In the genomic region with DNA sequence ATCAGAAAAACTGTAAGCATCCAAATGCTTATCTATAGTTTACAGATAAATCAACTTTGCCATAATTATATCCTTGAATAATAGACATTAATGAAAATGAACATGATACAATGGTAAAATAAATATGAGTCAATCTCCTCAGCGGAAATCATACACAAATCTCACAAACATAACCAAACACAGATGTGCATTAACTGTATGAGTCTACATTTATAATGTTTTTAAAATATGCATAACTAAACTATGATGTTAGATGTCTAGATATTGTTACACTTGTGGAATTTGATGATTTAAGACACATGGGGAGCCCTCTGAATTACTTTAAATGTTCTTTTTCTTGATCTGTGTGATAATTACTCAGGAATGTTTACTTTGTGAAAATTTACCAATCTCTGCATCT, we compare ENCODE assay signal across 33 cellular contexts.
A peak's percentile ranks its signal among the peaks of the same experiment; 100 is the strongest.
DNase-seq lines count a peak whose midpoint lies in the region; ATAC-seq and TF ChIP-seq lines count a peak whose summit lies in the region.
"Had no signal": no experiment of that assay in that cellular context is flagged by ENCODE, and none has a peak within 500 bp of the region (broad histone marks: within the 10 kb centered on the region; RNA-seq: fewer than 3 reads in every experiment).

No MANE protein-coding gene starts in this region.

- TF ChIP-seq POLR2A in upper lobe of left lung (IDR thresholded peaks at IDR 0.05) = no peak

- POLR2A ChIA-PET in SK-N-SH (lab: Yijun Ruan, JAX) = no interaction called here

- TF ChIP-seq EP300 in SK-N-SH (IDR thresholded peaks at IDR 0.05; ENCODE audit: borderline replicate concordance in 1 of 2, low read depth in 1 of 2, low read length in 1 of 2) (no peak), upper lobe of left lung (IDR thresholded peaks at IDR 0.05) (no peak)

- H4K20me1 ChIP-seq in SK-N-SH (ENCODE audit: insufficient read depth) = no peaks in the 10 kb centered on the region
- H4K20me1 ChIP-seq: BLaER1; BLaER1 treated with 17β-estradiol and CSF1 and Interleukin-3, amounts not matched to agents 10 nM and 100 nM had no signal

- H3K27ac ChIP-seq in SK-N-SH (ENCODE audit: low read depth in 2 of 2, low read length in 1 of 2) (no peak overlapping the region), SK-N-MC (peak overlapping the region; percentile 92), upper lobe of left lung (no peak overlapping the region)
- H3K27ac ChIP-seq in effector memory CD4-positive, alpha-beta T cell (ENCODE audit: insufficient read depth, low read length, poor library complexity, severe bottlenecking) = no peak overlapping the region
- H3K27ac ChIP-seq: 22Rv1; A549; BLaER1; BLaER1 treated with 17β-estradiol and CSF1 and Interleukin-3, amounts not matched to agents 10 nM and 100 nM; C4-2B had no signal

- no peaks in the 10 kb centered on the region for H3K36me3 ChIP-seq in SK-N-SH (replicated peaks in 1 of 2; ENCODE audit: control insufficient read depth in 1 of 2, insufficient read depth in 2 of 2, low read length in 1 of 2)
- peaks cover 5% of the 10 kb centered on the region; the same call in 1 of the 2 replicates for H3K36me3 ChIP-seq in SK-N-MC (ENCODE audit: insufficient read depth, low read length)
- no peaks in the 10 kb centered on the region for H3K36me3 ChIP-seq in upper lobe of left lung
- H3K36me3 ChIP-seq in effector memory CD4-positive, alpha-beta T cell (ENCODE audit: control insufficient read depth, insufficient read depth, low read length) = no peaks in the 10 kb centered on the region
- H3K36me3 ChIP-seq: BE2C; BLaER1; BLaER1 treated with 17β-estradiol and CSF1 and Interleukin-3, amounts not matched to agents 10 nM and 100 nM had no signal

- H3K9ac ChIP-seq in SK-N-SH (no peak overlapping the region), SK-N-MC (ENCODE audit: insufficient read length) (no peak overlapping the region)
- H3K9ac ChIP-seq: BLaER1; BLaER1 treated with 17β-estradiol and CSF1 and Interleukin-3, amounts not matched to agents 10 nM and 100 nM had no signal

- no peak for TF ChIP-seq RAD21 in SK-N-SH (IDR thresholded peaks at IDR 0.05; ENCODE audit: low read length)

- no peaks in the 10 kb centered on the region for H3K9me3 ChIP-seq in SK-N-SH
- peaks cover 2% of the 10 kb centered on the region; the same call in 1 of the 2 replicates for H3K9me3 ChIP-seq in SK-N-MC (ENCODE audit: low read depth, low read length)
- no peaks in the 10 kb centered on the region for H3K9me3 ChIP-seq in upper lobe of left lung
- no peaks in the 10 kb centered on the region for H3K9me3 ChIP-seq in effector memory CD4-positive, alpha-beta T cell (ENCODE audit: control insufficient read depth, low read length)
- H3K9me3 ChIP-seq: A549, BE2C, BLaER1, Caco-2 had no signal

- no peaks in the 10 kb centered on the region for H3F3A ChIP-seq in SK-N-SH (replicated peaks; ENCODE audit: insufficient read depth)

- 2% methylated on average over 1 of the region's 1 CpG for WGBS in SK-N-SH (ENCODE audit: low lambda C conversion rate)
- 68 to 80% methylated on average over 1 of the region's 1 CpG for WGBS in upper lobe of left lung, 2 donors

- TF ChIP-seq CTCF in SK-N-SH (IDR thresholded peaks at IDR 0.05) (no peak), upper lobe of left lung (IDR thresholded peaks at IDR 0.05) (no peak)

- no peaks in the 10 kb centered on the region for H3K79me2 ChIP-seq in SK-N-SH (ENCODE audit: insufficient read depth)

- no peak for ATAC-seq in SK-N-SH treated with all-trans-retinoic acid at 6 μM for 48 hours
- no peak for ATAC-seq in upper lobe of left lung (ENCODE audit: low FRiP score in 2 of 2)
- ATAC-seq: A549; CD8-positive, alpha-beta T cell had no signal

- H3K4me2 ChIP-seq in SK-N-SH = no peak overlapping the region
- H3K4me2 ChIP-seq: A549; BLaER1; BLaER1 treated with 17β-estradiol and CSF1 and Interleukin-3, amounts not matched to agents 10 nM and 100 nM had no signal

- H3K4me1 ChIP-seq in SK-N-SH (ENCODE audit: control insufficient read depth in 1 of 2, insufficient read depth in 2 of 2, low read depth in 1 of 2, low read length in 1 of 2) = no peaks in the 10 kb centered on the region
- H3K4me1 ChIP-seq in upper lobe of left lung = no peaks in the 10 kb centered on the region
- no peaks in the 10 kb centered on the region for H3K4me1 ChIP-seq in effector memory CD4-positive, alpha-beta T cell (ENCODE audit: control insufficient read depth, insufficient read depth, low read length, poor library complexity, severe bottlenecking)
- H3K4me1 ChIP-seq: A549, BE2C, BLaER1, Caco-2 had no signal

- H3K9me2 ChIP-seq in SK-N-SH = no peaks in the 10 kb centered on the region; the same call in 1 of the 2 replicates

- no peak overlapping the region for H2AFZ ChIP-seq in SK-N-SH (ENCODE audit: low read depth)

- no peak overlapping the region for H3K4me3 ChIP-seq in SK-N-SH (ENCODE audit: low read depth in 2 of 2, low read length in 1 of 2)
- H3K4me3 ChIP-seq in SK-N-MC = peak overlapping the region; percentile 46
- no peak overlapping the region for H3K4me3 ChIP-seq in upper lobe of left lung
- no peak overlapping the region for H3K4me3 ChIP-seq in effector memory CD4-positive, alpha-beta T cell (ENCODE audit: insufficient read depth, low read depth, low read length, poor library complexity, severe bottlenecking)
- H3K4me3 ChIP-seq: A549; BLaER1; BLaER1 treated with 17β-estradiol and CSF1 and Interleukin-3, amounts not matched to agents 10 nM and 100 nM had no signal

- H3K27me3 ChIP-seq in SK-N-SH (ENCODE audit: insufficient read depth) (no peaks in the 10 kb centered on the region), upper lobe of left lung (no peaks in the 10 kb centered on the region)
- H3K27me3 ChIP-seq in effector memory CD4-positive, alpha-beta T cell (replicated peaks; ENCODE audit: control insufficient read depth, insufficient read depth, low read length, poor library complexity, severe bottlenecking) = no peaks in the 10 kb centered on the region
- H3K27me3 ChIP-seq: BE2C; BLaER1; BLaER1 treated with 17β-estradiol and CSF1 and Interleukin-3, amounts not matched to agents 10 nM and 100 nM had no signal

- DNase-seq in SK-N-SH = no peak
- peak; percentile 13 for DNase-seq in ELR (ENCODE audit: low read depth)
- DNase-seq in HS-5 (ENCODE audit: low read depth) = peak; percentile 58
- peak; percentile 52 for DNase-seq in SK-N-MC (ENCODE audit: low read depth, low spot score)
- no peak for DNase-seq in upper lobe of left lung
- no peak for DNase-seq in effector memory CD4-positive, alpha-beta T cell
- DNase-seq in NCI-H2107 (lab: John Stamatoyannopoulos, UW) = no peak
- DNase-seq: 8988T; ACHN; AML-193; BE2C; C1 segment of cervical spinal cord; Caco-2; Calu3; CD4-positive, alpha-beta memory T cell; CD4-positive, alpha-beta T cell; CD4-positive, CD25-positive, alpha-beta regulatory T cell; CD8-positive, alpha-beta memory T cell; CD8-positive, alpha-beta T cell; COR-L47; DMS 273 treated with DMSO at 0.1 percent for 48 hours; DMS153; DMS53; DMS79; DMS79 treated with DMSO at 0.1 percent for 48 hours; DND-41; EL had no signal

- CTCF ChIA-PET in SK-N-SH (lab: Yijun Ruan, JAX) = no interaction called here

TF ChIP-seq in SK-N-SH treated with all-trans-retinoic acid at 6 μM for 48 hours, 23 proteins besides CTCF, POLR2A, EP300 and RAD21 (continues in another document):
- TF ChIP-seq GLIS3 (CRISPR knock-in tag; IDR thresholded peaks at IDR 0.05) (no peak), ZFP3 (CRISPR knock-in tag; IDR thresholded peaks at IDR 0.05) (no peak), ISL1 (CRISPR knock-in tag; IDR thresholded peaks at IDR 0.05) (peak; percentile 24; the same call in 1 of the 2 replicates), RARB (CRISPR knock-in tag; IDR thresholded peaks at IDR 0.05) (no peak), TCF4 (CRISPR knock-in tag; IDR thresholded peaks at IDR 0.05; ENCODE audit: borderline replicate concordance) (peak; percentile 41), BACH2 (CRISPR knock-in tag; IDR thresholded peaks at IDR 0.05; ENCODE audit: borderline replicate concordance) (no peak), ZFP30 (CRISPR knock-in tag; IDR thresholded peaks at IDR 0.05) (no peak), ZNF70 (CRISPR knock-in tag; IDR thresholded peaks at IDR 0.05) (no peak), ZNF565 (CRISPR knock-in tag; conservative IDR thresholded peaks at IDR 0.05; ENCODE audit: low read depth) (no peak)

TF ChIP-seq in SK-N-SH, 30 proteins besides CTCF, POLR2A, EP300 and RAD21:
- TF ChIP-seq JUND (IDR thresholded peaks at IDR 0.05) = no peak
- TF ChIP-seq RCOR1 (IDR thresholded peaks at IDR 0.05; ENCODE audit: low read length) = no peak
- no peak for TF ChIP-seq GATA2 (CRISPR knock-in tag; IDR thresholded peaks at IDR 0.05)

Comparison
In these comparisons a context has a peak if more than half of its experiments do, and no peak if none do; other contexts are left out.
1. DNase-seq: peak in ELR (single experiment), HS-5 (single experiment) and SK-N-MC (single experiment); none in SK-N-SH (single experiment), upper lobe of left lung (0 of 2), effector memory CD4-positive, alpha-beta T cell (0 of 3) and NCI-H2107 (single experiment).